ENCODE assay signal across 22 cellular contexts in genomic region chr2:67221266-67221665, GRCh38.
"Had no signal": no experiment of that assay in that cellular context is flagged by ENCODE, and none has a peak within 500 bp of the region (broad histone marks: within the 10 kb centered on the region; RNA-seq: fewer than 3 reads in every experiment).

No MANE protein-coding gene starts in this region.

- H2AFZ ChIP-seq: neural progenitor cell had no signal

- H3K27me3 ChIP-seq: heart right ventricle, neural progenitor cell, testis, uterus had no signal

- H3K4me3 ChIP-seq: heart right ventricle, lower lobe of right lung, neural progenitor cell, testis, uterus had no signal

- H3K9me3 ChIP-seq: lower lobe of right lung, testis, uterus had no signal

- DNase-seq: activated CD4-positive, alpha-beta memory T cell treated with anti-CD3 and anti-CD28 coated beads, Interleukin-2, amount 10 ng/mL, durations not matched to agents 7 days and 5 days; activated CD4-positive, alpha-beta T cell treated with anti-CD3 and anti-CD28 coated beads, Interleukin-2, amount 10 ng/mL, durations not matched to agents 24 days and 14 days; activated effector memory CD4-positive, alpha-beta T cell treated with anti-CD3 and anti-CD28 coated beads, Interleukin-2, amount 50 U/mL, for 16 hours; activated naive CD4-positive, alpha-beta T cell treated with anti-CD3 and anti-CD28 coated beads, Interleukin-2, amount 10 ng/mL, durations not matched to agents 7 days and 5 days; aorta; dermis blood vessel endothelial cell; effector CD8-positive, alpha-beta T cell; erythroblast; heart right ventricle; left colon; lower lobe of right lung; naive thymus-derived CD8-positive, alpha-beta T cell; stimulated activated CD4-positive, alpha-beta T cell treated with anti-CD3 and anti-CD28 coated beads, Interleukin-2, amount 100 ng/mL, for 48 hours; stimulated activated CD8-positive, alpha-beta memory T cell treated with anti-CD3 and anti-CD28 coated beads, Interleukin-4, amount 100 ng/mL, for 48 hours; stimulated activated naive B cell treated with anti-CD40 and anti-IgM and Interleukin-4, amounts not matched to agents 10 μg/mL and 1 μg/mL and 100 μg/mL, for 72 hours; testis; trophoblast cell; uterus had no signal

- H3K4me2 ChIP-seq: neural progenitor cell had no signal

- H3K36me3 ChIP-seq: heart right ventricle, lower lobe of right lung, neural progenitor cell, uterus had no signal

- H3K4me1 ChIP-seq: heart right ventricle, lower lobe of right lung, testis, uterus had no signal

- H3K9ac ChIP-seq: neural progenitor cell had no signal

- H3K27ac ChIP-seq: heart right ventricle, lower lobe of right lung, neural progenitor cell, testis, uterus, VCaP had no signal

- ATAC-seq: activated CD4-positive, CD25-positive, alpha-beta regulatory T cell treated with anti-CD3 and anti-CD28 coated beads, Interleukin-2, amount 50 U/mL, for 24 hours; heart right ventricle; left colon; lower lobe of right lung; naive thymus-derived CD8-positive, alpha-beta T cell; sciatic nerve; stimulated activated naive B cell treated with anti-CD40 and anti-IgM and Interleukin-4, amounts not matched to agents 10 μg/mL and 1 μg/mL and 100 μg/mL, for 72 hours had no signal
